ENCODE assay signal across 1 cellular context in the genomic region with DNA sequence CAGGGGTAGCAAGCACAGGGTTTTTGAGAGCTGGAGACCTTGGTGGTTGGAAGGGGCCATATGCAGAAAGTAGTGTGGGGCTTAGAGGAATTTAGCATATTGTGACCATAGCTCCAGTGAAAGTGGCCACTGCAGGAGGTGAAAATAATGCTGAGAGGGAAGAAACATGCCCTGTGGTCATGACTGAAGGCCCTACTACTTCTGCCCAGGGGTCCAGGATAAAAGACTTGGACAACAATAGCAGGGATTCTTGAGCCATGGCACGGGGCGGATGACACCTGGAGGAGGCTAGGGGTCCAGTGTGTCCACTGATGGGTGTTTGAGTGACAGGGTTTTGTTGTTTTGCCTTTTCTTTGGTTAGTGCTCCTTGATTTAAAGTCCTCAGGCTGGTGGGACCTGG.
TF ChIP-seq lines count a peak whose summit lies in the region.

No MANE protein-coding gene starts in this region.

TF ChIP-seq in GM23338, 12 proteins besides CTCF, POLR2A, EP300 and RAD21 (continued from another document):
- TF ChIP-seq ZNF462 (CRISPR knock-in tag; IDR thresholded peaks at IDR 0.05) (no peak), POLR2AphosphoS5 (IDR thresholded peaks at IDR 0.05; ENCODE audit: low read depth) (no peak), JUNB (IDR thresholded peaks at IDR 0.05; ENCODE audit: unreplicated experiment) (no peak), CREB1 (CRISPR knock-in tag; IDR thresholded peaks at IDR 0.05; ENCODE audit: low read depth) (no peak), ETS1 (IDR thresholded peaks at IDR 0.05) (no peak), EZH2phosphoT487 (IDR thresholded peaks at IDR 0.05; ENCODE audit: unreplicated experiment) (no peak), NANOG (IDR thresholded peaks at IDR 0.05; ENCODE audit: borderline replicate concordance) (no peak)
TF ChIP-seq in GM23338: peak in this region for 0.
